22 cellular contexts compared by ENCODE assay signal in genomic region chrX:57964975-57965374, GRCh38. TPM values are rescaled to one million over a fixed set of nuclear protein-coding genes. Genes with fewer than 3 reads are reported as not detected.
DNase-seq lines count a peak whose midpoint lies in the region; ATAC-seq, FAIRE-seq and TF ChIP-seq lines count a peak whose summit lies in the region.
"Had no signal": no experiment of that assay in that cellular context is flagged by ENCODE, and none has a peak within 500 bp of the region (broad histone marks: within the 10 kb centered on the region; RNA-seq: fewer than 3 reads in every experiment).

No MANE protein-coding gene starts in this region.

- no peaks in the 10 kb centered on the region for H3K4me1 ChIP-seq in mesendoderm (ENCODE audit: control insufficient read depth, low read depth, low read length)
- H3K4me1 ChIP-seq: Caco-2 had no signal

- no peak overlapping the region for H3K56ac ChIP-seq in mesendoderm (ENCODE audit: low read length)

- no peak overlapping the region for H3K18ac ChIP-seq in mesendoderm (ENCODE audit: low read length)

- no peak overlapping the region for H2BK5ac ChIP-seq in mesendoderm (ENCODE audit: low read length)

- no peak overlapping the region for H3K23ac ChIP-seq in mesendoderm (ENCODE audit: low read length)

- H3K9ac ChIP-seq in mesendoderm (ENCODE audit: low read length): no peak overlapping the region

- no peak overlapping the region for H3K4me3 ChIP-seq in mesendoderm (ENCODE audit: low read length)
- H3K4me3 ChIP-seq: MG63 had no signal

- no CpG with 5 or more reads among the region's 1 CpG for WGBS in mesendoderm (ENCODE audit: extremely low coverage, insufficient coverage, low lambda C conversion rate)

- H2BK15ac ChIP-seq in mesendoderm (replicated peaks; ENCODE audit: low read depth): no peak overlapping the region

- TF ChIP-seq CTCF in GM13977 (IDR thresholded peaks at IDR 0.05; ENCODE audit: extremely low read depth, insufficient read depth, missing control alignments): no peak

- no peak overlapping the region for H3K4me2 ChIP-seq in mesendoderm (ENCODE audit: low read length)

- no peaks in the 10 kb centered on the region for H3K27me3 ChIP-seq in mesendoderm (ENCODE audit: insufficient read depth, low read length, poor library complexity)
- H3K27me3 ChIP-seq: MG63 had no signal

- H3K27ac ChIP-seq in mesendoderm (ENCODE audit: low read depth, low read length): no peak overlapping the region

- H3K36me3 ChIP-seq in mesendoderm (ENCODE audit: control insufficient read depth, insufficient read depth, low read length): no peaks in the 10 kb centered on the region
- H3K36me3 ChIP-seq: MG63 had no signal

- H2AK5ac ChIP-seq in mesendoderm (ENCODE audit: low read length): no peak overlapping the region

- H3K4ac ChIP-seq in mesendoderm (ENCODE audit: low read depth, low read length): no peak overlapping the region

- H3K79me1 ChIP-seq in mesendoderm (ENCODE audit: low read length): no peaks in the 10 kb centered on the region

- peak; percentile 62 for FAIRE-seq in GM19239 (lab: Jason Lieb, UNC)
- FAIRE-seq: GM12891, H1 had no signal

- no peak for ATAC-seq in GM19023 (IDR thresholded peaks at IDR 0.05; ENCODE audit: unreplicated experiment)
- ATAC-seq: HCT116 had no signal

- H2BK120ac ChIP-seq in mesendoderm (ENCODE audit: low read depth, low read length): no peak overlapping the region

- in situ Hi-C loops in GM13977 (cut with MboI; ENCODE audit: low pct_unique_long_range_greater_than_20kb, low sequenced_read_pairs, unreplicated experiment): no loop called here
- in situ Hi-C loops in KBM-7 (cut with MboI; ENCODE audit: low pct_unique_long_range_greater_than_20kb, low sequenced_read_pairs): no loop called here

- H4K5ac ChIP-seq in mesendoderm (ENCODE audit: low read length): no peak overlapping the region

- H4K8ac ChIP-seq in mesendoderm (ENCODE audit: low read depth, low read length): no peak overlapping the region

- H3K79me2 ChIP-seq in mesendoderm (ENCODE audit: control insufficient read depth, insufficient read depth, low read length): no peaks in the 10 kb centered on the region

- no peak for DNase-seq in GM19239 (ENCODE audit: insufficient read length, low spot score)
- DNase-seq in LHCN-M2 (ENCODE audit: low read depth): peak; percentile 1
- peak; percentile 0 for DNase-seq in amniotic epithelial cell (ENCODE audit: low read depth)
- DNase-seq in mesendoderm: peak; percentile 6
- no peak for DNase-seq in GM13977 (ENCODE audit: low spot score)
- DNase-seq in KBM-7: no peak
- DNase-seq: Caco-2; CD4-positive, CD25-positive, alpha-beta regulatory T cell; DMS79; IMR-90; MG63; NCI-H1092; NCI-H1436; NCI-H1930; NCI-H524 treated with DMSO at 0.1 percent for 48 hours; NCI-H82; Right ventricle myocardium superior; SW 1271 had no signal

RNA-seq across cellular contexts. Expression of gene ZXDA, which starts 54.7 kb away (rescaled TPM):
- total RNA-seq in LHCN-M2 (2014; rRNA removed): 4.8 and 5.8 TPM in 2 replicates
- polyA plus RNA-seq in LHCN-M2 (2012): 1.4 TPM
- 0.17 TPM for polyA plus RNA-seq in mesendoderm (2013, experiment 1 of 2)
- polyA plus RNA-seq in mesendoderm (2013, experiment 2 of 2): 0.18 TPM
- total RNA-seq: H1 had no signal
- polyA plus RNA-seq: H1 had no signal

Comparison
In these comparisons a context has a peak if more than half of its experiments do, and no peak if none do; other contexts are left out.
1. DNase-seq: peak in LHCN-M2 (single experiment), amniotic epithelial cell (single experiment) and mesendoderm (single experiment); none in GM19239 (single experiment), GM13977 (single experiment) and KBM-7 (single experiment).